In the genomic region with DNA sequence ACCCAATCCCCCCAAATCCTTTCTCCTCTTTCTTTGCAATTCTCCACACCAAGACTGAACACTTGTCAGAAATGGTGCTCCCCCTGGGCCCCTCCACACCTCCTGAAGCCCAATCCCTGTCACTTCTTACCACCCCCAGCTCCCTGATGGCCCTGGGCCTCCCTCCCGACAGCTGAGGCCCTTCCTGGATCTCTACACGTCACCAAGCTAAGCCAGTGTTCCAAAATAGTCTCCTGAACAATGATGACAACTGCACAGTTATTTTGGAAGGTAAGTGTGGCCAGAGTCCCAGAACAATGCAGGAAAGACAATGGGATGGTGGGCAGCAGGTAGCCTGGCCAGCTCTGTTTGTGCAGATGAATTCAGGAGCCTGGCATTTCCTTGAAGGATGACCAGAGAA, we compare ENCODE assay signal across 29 cellular contexts.
"Had no signal": no experiment of that assay in that cellular context is flagged by ENCODE, and none has a peak within 500 bp of the region (broad histone marks: within the 10 kb centered on the region; RNA-seq: fewer than 3 reads in every experiment).

No MANE protein-coding gene starts in this region.

- H3K4me1 ChIP-seq: adrenal gland, body of pancreas, colonic mucosa, gastroesophageal sphincter had no signal

- H3K9me3 ChIP-seq: adrenal gland, body of pancreas, colonic mucosa, esophagus squamous epithelium had no signal

- H3K27ac ChIP-seq: adrenal gland, body of pancreas, colonic mucosa, epithelial cell of prostate, esophagus squamous epithelium, gastroesophageal sphincter had no signal

- ATAC-seq: activated CD4-positive, alpha-beta T cell treated with anti-CD3 and anti-CD28 coated beads for 36 hours; activated CD8-positive, alpha-beta memory T cell treated with anti-CD3 and anti-CD28 coated beads, Interleukin-2, amount 10 ng/mL, durations not matched to agents 7 days and 5 days; activated CD8-positive, alpha-beta T cell treated with anti-CD3 and anti-CD28 coated beads, Interleukin-2, amount 10 ng/mL, durations not matched to agents 7 days and 5 days; activated naive CD8-positive, alpha-beta T cell treated with anti-CD3 and anti-CD28 coated beads, Interleukin-2, amount 50 U/mL, for 24 hours; body of pancreas; gastroesophageal sphincter; T-helper 17 cell had no signal

- H3K27me3 ChIP-seq: body of pancreas, colonic mucosa had no signal

- DNase-seq: activated CD4-positive, alpha-beta memory T cell treated with anti-CD3 and anti-CD28 coated beads for 36 hours; activated CD4-positive, alpha-beta T cell treated with anti-CD3 and anti-CD28 coated beads for 36 hours; activated CD4-positive, alpha-beta T cell treated with anti-CD3 and anti-CD28 coated beads, Interleukin-2, amount 10 ng/mL, durations not matched to agents 24 days and 14 days; activated CD4-positive, CD25-positive, alpha-beta regulatory T cell; activated CD4-positive, CD25-positive, alpha-beta regulatory T cell treated with anti-CD3 and anti-CD28 coated beads, Interleukin-2, amount 50 U/mL, for 72 hours; activated CD8-positive, alpha-beta memory T cell treated with anti-CD3 and anti-CD28 coated beads, Interleukin-2, amount 10 ng/mL, durations not matched to agents 7 days and 5 days; activated CD8-positive, alpha-beta memory T cell treated with anti-CD3 and anti-CD28 coated beads, Interleukin-2, amount 50 U/mL, for 4 hours; activated CD8-positive, alpha-beta T cell treated with anti-CD3 and anti-CD28 coated beads, Interleukin-2, amount 10 ng/mL, durations not matched to agents 7 days and 5 days; activated effector memory CD4-positive, alpha-beta T cell treated with anti-CD3 and anti-CD28 coated beads, Interleukin-2, amount 50 U/mL, for 16 hours; activated naive CD4-positive, alpha-beta T cell treated with anti-CD3 and anti-CD28 coated beads for 36 hours; activated naive CD8-positive, alpha-beta T cell treated with anti-CD3 and anti-CD28 coated beads for 36 hours; activated naive CD8-positive, alpha-beta T cell treated with anti-CD3 and anti-CD28 coated beads, Interleukin-2, amount 50 U/mL, for 24 hours; activated T-cell treated with anti-CD3 and anti-CD28 coated beads, Interleukin-2, amount 50 U/mL, for 1 hour; activated T-cell treated with anti-CD3 and anti-CD28 coated beads, Interleukin-2, amount 50 U/mL, for 48 hours; adrenal gland; amygdala; aorta; body of pancreas; central memory CD4-positive, alpha-beta T cell; cerebellar nuclear complex; colonic mucosa; effector CD8-positive, alpha-beta T cell; esophagus squamous epithelium; foreskin melanocyte; T-helper 1 cell; T-helper 17 cell; T1000 had no signal

- H3K4me3 ChIP-seq: adrenal gland, body of pancreas, colonic mucosa, esophagus squamous epithelium, gastroesophageal sphincter had no signal

- H3K36me3 ChIP-seq: adrenal gland, colonic mucosa, esophagus squamous epithelium, gastroesophageal sphincter had no signal
